Comparison of ENCODE assay signal across 8 cellular contexts in genomic region chr17:8382052-8382879, GRCh38. TPM values are rescaled to one million over a fixed set of nuclear protein-coding genes. Genes with fewer than 3 reads are reported as not detected.
DNase-seq lines count a peak whose midpoint lies in the region; ATAC-seq lines count a peak whose summit lies in the region.

No MANE protein-coding gene starts in this region.

- CTCF ChIA-PET in activated CD8-positive, alpha-beta T cell treated with anti-CD3 and anti-CD28 coated beads, Interleukin-2, amount 10 ng/mL, durations not matched to agents 7 days and 5 days (lab: Charles Lee): interaction anchor here (0.6 to 2.6 kb wide), 8 partner anchors 12 to 403 kb away, joined by 3 to 11 read pairs (median 5); partner anchors contain the start of genes NDEL1 and PFAS

- H3K9me3 Mint-ChIP-seq in activated T-cell treated with anti-CD3 and anti-CD28 coated beads, Interleukin-2, amount 50 U/mL, for 24 hours: no peaks in the 10 kb centered on the region
- H3K9me3 Mint-ChIP-seq in activated CD8-positive, alpha-beta T cell treated with anti-CD3 and anti-CD28 coated beads, Interleukin-2, amount 10 ng/mL, durations not matched to agents 7 days and 5 days (ENCODE audit: insufficient read depth): no peaks in the 10 kb centered on the region

- peaks cover 58% of the 10 kb centered on the region for H3K4me1 Mint-ChIP-seq in activated T-cell treated with anti-CD3 and anti-CD28 coated beads, Interleukin-2, amount 50 U/mL, for 24 hours (ENCODE audit: low read depth)
- H3K4me1 Mint-ChIP-seq in activated CD8-positive, alpha-beta T cell treated with anti-CD3 and anti-CD28 coated beads, Interleukin-2, amount 10 ng/mL, durations not matched to agents 7 days and 5 days (ENCODE audit: low read depth): peaks cover 66% of the 10 kb centered on the region

- H3K4me3 ChIP-seq in iPS-18c (ENCODE audit: insufficient read depth, low read depth, low read length): peak overlapping the region; percentile 98

- H3K27me3 Mint-ChIP-seq in activated T-cell treated with anti-CD3 and anti-CD28 coated beads, Interleukin-2, amount 50 U/mL, for 24 hours: no peaks in the 10 kb centered on the region
- H3K27me3 Mint-ChIP-seq in activated CD8-positive, alpha-beta T cell treated with anti-CD3 and anti-CD28 coated beads, Interleukin-2, amount 10 ng/mL, durations not matched to agents 7 days and 5 days (ENCODE audit: low read depth): no peaks in the 10 kb centered on the region

- H3K27ac Mint-ChIP-seq in activated T-cell treated with anti-CD3 and anti-CD28 coated beads, Interleukin-2, amount 50 U/mL, for 24 hours: peak overlapping the region; percentile 100
- H3K27ac Mint-ChIP-seq in activated CD8-positive, alpha-beta T cell treated with anti-CD3 and anti-CD28 coated beads, Interleukin-2, amount 10 ng/mL, durations not matched to agents 7 days and 5 days: peak overlapping the region; percentile 96

- peak overlapping the region; percentile 100 for H3K4me3 Mint-ChIP-seq in activated T-cell treated with anti-CD3 and anti-CD28 coated beads, Interleukin-2, amount 50 U/mL, for 24 hours
- peak overlapping the region; percentile 99 for H3K4me3 Mint-ChIP-seq in activated CD8-positive, alpha-beta T cell treated with anti-CD3 and anti-CD28 coated beads, Interleukin-2, amount 10 ng/mL, durations not matched to agents 7 days and 5 days

- peaks cover 58% of the 10 kb centered on the region for H3K36me3 Mint-ChIP-seq in activated T-cell treated with anti-CD3 and anti-CD28 coated beads, Interleukin-2, amount 50 U/mL, for 24 hours (ENCODE audit: low read depth)
- H3K36me3 Mint-ChIP-seq in activated CD8-positive, alpha-beta T cell treated with anti-CD3 and anti-CD28 coated beads, Interleukin-2, amount 10 ng/mL, durations not matched to agents 7 days and 5 days (ENCODE audit: low read depth): peaks cover 59% of the 10 kb centered on the region

- no peak for ATAC-seq in activated CD8-positive, alpha-beta T cell treated with anti-CD3 and anti-CD28 coated beads, Interleukin-2, amount 10 ng/mL, durations not matched to agents 7 days and 5 days
- no peak for ATAC-seq in GM19452 (IDR thresholded peaks at IDR 0.05; ENCODE audit: unreplicated experiment)

- H3K9me3 ChIP-seq in iPS-18c (ENCODE audit: control insufficient read depth, insufficient read depth, low read length): no peaks in the 10 kb centered on the region

- H3K27ac ChIP-seq in substantia nigra (ENCODE audit: low read depth, low read length, poor library complexity, severe bottlenecking): peak overlapping the region; percentile 43

- POLR2A ChIA-PET in activated CD8-positive, alpha-beta T cell treated with anti-CD3 and anti-CD28 coated beads, Interleukin-2, amount 10 ng/mL, durations not matched to agents 7 days and 5 days (lab: Charles Lee): interaction anchor here (0.7 to 1.6 kb wide), 5 partner anchors 13 to 262 kb away, joined by 3 to 6 read pairs (median 5); partner anchors contain the start of genes NDEL1 and SLC25A35

- no peak for DNase-seq in activated T-cell treated with anti-CD3 and anti-CD28 coated beads, Interleukin-2, amount 50 U/mL, for 24 hours
- no peak for DNase-seq in activated T-cell treated with anti-CD3 and anti-CD28 coated beads, Interleukin-2, amount 50 U/mL, for 48 hours
- no peak for DNase-seq in activated CD8-positive, alpha-beta T cell treated with anti-CD3 and anti-CD28 coated beads, Interleukin-2, amount 10 ng/mL, durations not matched to agents 7 days and 5 days
- DNase-seq in substantia nigra (lab: John Stamatoyannopoulos, UW) (no peak), NCI-H345 treated with DMSO at 0.1 percent for 48 hours (lab: John Stamatoyannopoulos, UW; ENCODE audit: unreplicated experiment) (no peak)
- DNase-seq in stimulated activated CD4-positive, alpha-beta T cell treated with anti-CD3 and anti-CD28 coated beads, Interleukin-1b, Interleukin-23, amount 100 ng/mL, for 48 hours: no peak

RNA-seq across cellular contexts. Expression of gene RPL26, which starts 0.7 kb away (rescaled TPM):
- total RNA-seq in activated CD8-positive, alpha-beta T cell treated with anti-CD3 and anti-CD28 coated beads, Interleukin-2, amount 10 ng/mL, durations not matched to agents 7 days and 5 days: 1,000 to 10,000 TPM; 1,633 to 1,747 TPM

RNA-seq across cellular contexts. Expression of gene RNF222, which starts 15.4 kb away (rescaled TPM):
- under 1 TPM; 0.24 to 0.29 TPM for total RNA-seq in activated CD8-positive, alpha-beta T cell treated with anti-CD3 and anti-CD28 coated beads, Interleukin-2, amount 10 ng/mL, durations not matched to agents 7 days and 5 days

RNA-seq across cellular contexts. Expression of gene ODF4, which starts 42.6 kb away (rescaled TPM):
- total RNA-seq in activated CD8-positive, alpha-beta T cell treated with anti-CD3 and anti-CD28 coated beads, Interleukin-2, amount 10 ng/mL, durations not matched to agents 7 days and 5 days: not detected

RNA-seq across cellular contexts. Expression of gene NDEL1, which starts 53.4 kb away (rescaled TPM):
- total RNA-seq in activated CD8-positive, alpha-beta T cell treated with anti-CD3 and anti-CD28 coated beads, Interleukin-2, amount 10 ng/mL, durations not matched to agents 7 days and 5 days: 10 to 100 TPM; 48.1 to 52.5 TPM
